34 cellular contexts compared by ENCODE assay signal in the genomic region with DNA sequence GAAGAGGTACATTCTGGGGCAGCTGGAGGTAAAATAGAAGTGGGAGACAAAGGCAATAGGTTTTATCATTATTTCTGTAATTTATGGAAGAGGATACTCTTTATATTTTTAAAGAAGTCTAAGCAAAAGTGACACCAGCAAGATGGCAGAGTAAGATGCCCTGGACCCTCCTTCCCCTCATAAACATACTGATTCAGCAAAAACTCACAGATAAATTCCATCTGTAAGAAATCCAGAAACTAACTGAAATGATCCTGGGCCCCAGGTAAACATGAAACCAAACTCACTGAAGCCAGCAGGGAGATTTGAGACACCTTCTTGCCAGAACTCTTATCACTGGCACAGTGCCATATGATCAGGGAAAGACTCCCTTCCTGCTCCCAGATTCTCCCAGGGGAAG.
"Had no signal": no experiment of that assay in that cellular context is flagged by ENCODE, and none has a peak within 500 bp of the region (broad histone marks: within the 10 kb centered on the region; RNA-seq: fewer than 3 reads in every experiment).

No MANE protein-coding gene starts in this region.

- H3K27me3 ChIP-seq: adrenal gland, body of pancreas, esophagus muscularis mucosa, gastrocnemius medialis, heart left ventricle had no signal

- H3K4me1 Mint-ChIP-seq: activated B cell treated with CpG ODN at 0.5 μM for 24 hours; activated CD8-positive, alpha-beta memory T cell treated with anti-CD3 and anti-CD28 coated beads, Interleukin-2, amount 10 ng/mL, durations not matched to agents 7 days and 5 days; activated naive CD4-positive, alpha-beta T cell treated with anti-CD3 and anti-CD28 coated beads, Interleukin-2, amount 50 U/mL, for 24 hours; activated naive CD8-positive, alpha-beta T cell treated with anti-CD3 and anti-CD28 coated beads for 36 hours; activated naive CD8-positive, alpha-beta T cell treated with anti-CD3 and anti-CD28 coated beads, Interleukin-2, amount 50 U/mL, for 24 hours had no signal

- H3K27ac ChIP-seq: adrenal gland, body of pancreas, esophagus muscularis mucosa, foreskin keratinocyte, gastrocnemius medialis, heart left ventricle, WERI-Rb-1 had no signal

- H3K36me3 ChIP-seq: adrenal gland, esophagus muscularis mucosa, gastrocnemius medialis, heart left ventricle, WERI-Rb-1 had no signal

- H3K36me3 Mint-ChIP-seq: activated CD4-positive, alpha-beta memory T cell treated with anti-CD3 and anti-CD28 coated beads for 36 hours; activated CD8-positive, alpha-beta memory T cell treated with anti-CD3 and anti-CD28 coated beads, Interleukin-2, amount 10 ng/mL, durations not matched to agents 7 days and 5 days; activated naive CD8-positive, alpha-beta T cell treated with anti-CD3 and anti-CD28 coated beads for 36 hours had no signal

- H3K4me1 ChIP-seq: adrenal gland, body of pancreas, esophagus muscularis mucosa, foreskin keratinocyte, gastrocnemius medialis, heart left ventricle had no signal

- H3K4me3 ChIP-seq: adrenal gland, body of pancreas, esophagus muscularis mucosa, gastrocnemius medialis, heart left ventricle had no signal

- DNase-seq: activated B cell treated with CpG ODN at 0.5 μM for 24 hours; activated CD4-positive, alpha-beta memory T cell treated with anti-CD3 and anti-CD28 coated beads for 36 hours; activated CD4-positive, alpha-beta T cell treated with anti-CD3 and anti-CD28 coated beads for 48 hours; activated CD8-positive, alpha-beta memory T cell treated with anti-CD3 and anti-CD28 coated beads, Interleukin-2, amount 10 ng/mL, durations not matched to agents 7 days and 5 days; activated CD8-positive, alpha-beta memory T cell treated with anti-CD3 and anti-CD28 coated beads, Interleukin-2, amount 50 U/mL, for 4 hours; activated CD8-positive, alpha-beta T cell treated with anti-CD3 and anti-CD28 coated beads, Interleukin-2, amount 10 ng/mL, durations not matched to agents 7 days and 5 days; activated effector memory CD4-positive, alpha-beta T cell treated with anti-CD3 and anti-CD28 coated beads, Interleukin-2, amount 50 U/mL, for 16 hours; activated naive CD4-positive, alpha-beta T cell treated with anti-CD3 and anti-CD28 coated beads for 36 hours; activated naive CD8-positive, alpha-beta T cell treated with anti-CD3 and anti-CD28 coated beads for 36 hours; activated naive CD8-positive, alpha-beta T cell treated with anti-CD3 and anti-CD28 coated beads, Interleukin-2, amount 50 U/mL, for 24 hours; activated T-cell treated with anti-CD3 and anti-CD28 coated beads, Interleukin-2, amount 50 U/mL, for 1 hour; activated T-cell treated with anti-CD3 and anti-CD28 coated beads, Interleukin-2, amount 50 U/mL, for 48 hours; amygdala; aorta; body of pancreas; caudate nucleus; cortex of kidney; dermis blood vessel endothelial cell; effector CD4-positive, alpha-beta T cell; effector memory CD8-positive, alpha-beta T cell; erythroblast; foreskin keratinocyte; gastrocnemius medialis; glutamatergic neuron; heart left ventricle; T1000; WERI-Rb-1 had no signal

- ATAC-seq: activated CD4-positive, CD25-positive, alpha-beta regulatory T cell treated with anti-CD3 and anti-CD28 coated beads, Interleukin-2, amount 50 U/mL, for 24 hours; activated CD8-positive, alpha-beta memory T cell treated with anti-CD3 and anti-CD28 coated beads, Interleukin-2, amount 10 ng/mL, durations not matched to agents 7 days and 5 days; activated CD8-positive, alpha-beta T cell treated with anti-CD3 and anti-CD28 coated beads, Interleukin-2, amount 10 ng/mL, durations not matched to agents 7 days and 5 days; activated naive CD8-positive, alpha-beta T cell treated with anti-CD3 and anti-CD28 coated beads, Interleukin-2, amount 50 U/mL, for 24 hours; body of pancreas; effector memory CD8-positive, alpha-beta T cell; foreskin keratinocyte; gastrocnemius medialis; heart left ventricle had no signal

- H3K4me3 Mint-ChIP-seq: activated B cell treated with CpG ODN at 0.5 μM for 24 hours; activated CD4-positive, alpha-beta memory T cell treated with anti-CD3 and anti-CD28 coated beads for 36 hours; activated CD8-positive, alpha-beta memory T cell treated with anti-CD3 and anti-CD28 coated beads, Interleukin-2, amount 10 ng/mL, durations not matched to agents 7 days and 5 days; activated CD8-positive, alpha-beta T cell treated with anti-CD3 and anti-CD28 coated beads, Interleukin-2, amount 10 ng/mL, durations not matched to agents 7 days and 5 days; activated naive CD4-positive, alpha-beta T cell treated with anti-CD3 and anti-CD28 coated beads for 36 hours; activated naive CD4-positive, alpha-beta T cell treated with anti-CD3 and anti-CD28 coated beads, Interleukin-2, amount 50 U/mL, for 24 hours; activated naive CD8-positive, alpha-beta T cell treated with anti-CD3 and anti-CD28 coated beads for 36 hours; activated naive CD8-positive, alpha-beta T cell treated with anti-CD3 and anti-CD28 coated beads, Interleukin-2, amount 50 U/mL, for 24 hours; activated T-helper 1 cell treated with anti-CD3 and anti-CD28 coated beads, Interleukin-12 subunit alpha, Interleukin-12 subunit beta, Interleukin-2, Interleukin-4 antibody, amounts not matched to agents 30 ng/mL and 10 ng/mL and 1 ng/mL, durations not matched to agents 14 hours and 24 hours and 36 hours; effector memory CD8-positive, alpha-beta T cell; T-helper 2 cell treated with Interferon-gamma antibody and Interleukin-4, amounts not matched to agents 5 μg/mL and 100 μg/mL, for 36 hours had no signal

- H3K27ac Mint-ChIP-seq: activated B cell treated with CpG ODN at 0.5 μM for 24 hours; activated CD4-positive, alpha-beta memory T cell treated with anti-CD3 and anti-CD28 coated beads for 36 hours; activated CD8-positive, alpha-beta memory T cell treated with anti-CD3 and anti-CD28 coated beads, Interleukin-2, amount 10 ng/mL, durations not matched to agents 7 days and 5 days; activated CD8-positive, alpha-beta T cell treated with anti-CD3 and anti-CD28 coated beads, Interleukin-2, amount 10 ng/mL, durations not matched to agents 7 days and 5 days; activated naive CD4-positive, alpha-beta T cell treated with anti-CD3 and anti-CD28 coated beads for 36 hours; activated naive CD4-positive, alpha-beta T cell treated with anti-CD3 and anti-CD28 coated beads, Interleukin-2, amount 50 U/mL, for 24 hours; activated naive CD8-positive, alpha-beta T cell treated with anti-CD3 and anti-CD28 coated beads for 36 hours; activated naive CD8-positive, alpha-beta T cell treated with anti-CD3 and anti-CD28 coated beads, Interleukin-2, amount 50 U/mL, for 24 hours; activated T-helper 1 cell treated with anti-CD3 and anti-CD28 coated beads, Interleukin-12 subunit alpha, Interleukin-12 subunit beta, Interleukin-2, Interleukin-4 antibody, amounts not matched to agents 30 ng/mL and 10 ng/mL and 1 ng/mL, durations not matched to agents 14 hours and 24 hours and 36 hours; activated T-helper 2 cell treated with anti-CD3 and anti-CD28 coated beads, Interferon-gamma antibody, Interleukin-2, Interleukin-4, amounts not matched to agents 10 μg/mL and 5 μg/mL and 100 μg/mL, durations not matched to agents 14 hours and 24 hours and 36 hours; effector memory CD8-positive, alpha-beta T cell; T-helper 2 cell treated with Interferon-gamma antibody and Interleukin-4, amounts not matched to agents 5 μg/mL and 100 μg/mL, for 36 hours had no signal
